In genomic region chr12:32761716-32762115, GRCh38 we compare ENCODE assay signal across 18 cellular contexts. TPM values are rescaled to one million over a fixed set of nuclear protein-coding genes. Genes with fewer than 3 reads are reported as not detected.
DNase-seq lines count a peak whose midpoint lies in the region; ATAC-seq, FAIRE-seq and TF ChIP-seq lines count a peak whose summit lies in the region.
"Had no signal": no experiment of that assay in that cellular context is flagged by ENCODE, and none has a peak within 500 bp of the region (broad histone marks: within the 10 kb centered on the region; RNA-seq: fewer than 3 reads in every experiment).

No MANE protein-coding gene starts in this region.

- CTCF ChIA-PET in H1 (lab: Charles Lee; ENCODE audit: partially characterized antibody), result interaction anchor here (1.4 kb wide), 1 partner anchor 23 kb away, joined by 4 read pairs; no protein-coding TSS in a partner anchor

- no peak overlapping the region for H4K91ac ChIP-seq in H1 (replicated peaks; ENCODE audit: insufficient read length, low read length)

- H3K4me3 ChIP-seq in H1 (ENCODE audit: extremely low read depth in 1 of 4, insufficient read depth in 2 of 4, low read depth in 3 of 4, low read length in 4 of 4), result no peak overlapping the region
- H3K4me3 ChIP-seq: gastrocnemius medialis, mucosa of descending colon had no signal

- no peaks in the 10 kb centered on the region for H3K36me3 Mint-ChIP-seq in T-helper 17 cell (ENCODE audit: low read depth)

- FAIRE-seq in H1 (lab: Jason Lieb, UNC), result no peak
- FAIRE-seq: GM18507 had no signal

- no peak overlapping the region for H3K4me2 ChIP-seq in H1 (ENCODE audit: insufficient read depth in 1 of 2, low read depth in 2 of 2, low read length in 2 of 2)

- no peak overlapping the region for H3K18ac ChIP-seq in H1 (ENCODE audit: extremely low read depth, low read length)

- no peaks in the 10 kb centered on the region for H4K20me1 ChIP-seq in H1 (replicated peaks in 1 of 2; ENCODE audit: control insufficient read depth in 1 of 2, insufficient read depth in 2 of 2, low read length in 2 of 2)

- no peak overlapping the region for H3K9ac ChIP-seq in H1 (replicated peaks in 1 of 4; ENCODE audit: extremely low read depth in 1 of 4, low read depth in 3 of 4, low read length in 3 of 4)

- no peaks in the 10 kb centered on the region for H3K4me1 ChIP-seq in H1 (replicated peaks in 1 of 4; ENCODE audit: control insufficient read depth in 3 of 4, insufficient read depth in 4 of 4, low read length in 3 of 4)
- H3K4me1 ChIP-seq: gastrocnemius medialis had no signal

- H3K9me3 ChIP-seq in H1 (ENCODE audit: insufficient read depth in 2 of 2, low read depth in 1 of 2, low read length in 1 of 2), result no peaks in the 10 kb centered on the region
- no peaks in the 10 kb centered on the region for H3K9me3 ChIP-seq in T-helper 17 cell (ENCODE audit: control insufficient read depth, low read length, poor library complexity, severe bottlenecking)
- H3K9me3 ChIP-seq: gastrocnemius medialis, mucosa of descending colon had no signal

- ATAC-seq in GM18499 (IDR thresholded peaks at IDR 0.05; ENCODE audit: insufficient read depth, unreplicated experiment) (peak; percentile 44), HG02610 (IDR thresholded peaks at IDR 0.05; ENCODE audit: unreplicated experiment) (peak; percentile 71), T-helper 17 cell (no peak), GM19023 (IDR thresholded peaks at IDR 0.05; ENCODE audit: unreplicated experiment) (no peak)
- ATAC-seq: gastrocnemius medialis, mucosa of descending colon had no signal

- H4K5ac ChIP-seq in H1 (ENCODE audit: insufficient read length, low read depth, low read length), result no peak overlapping the region

- H3K23ac ChIP-seq in H1 (ENCODE audit: insufficient read length), result no peak overlapping the region

- no peak overlapping the region for H2BK5ac ChIP-seq in H1 (ENCODE audit: low read depth, low read length)

- no peaks in the 10 kb centered on the region for H3K36me3 ChIP-seq in H1 (ENCODE audit: control insufficient read depth in 2 of 4, insufficient read depth in 4 of 4, low read length in 3 of 4)
- H3K36me3 ChIP-seq: gastrocnemius medialis had no signal

- peak overlapping the region; percentile 79 for H2AFZ ChIP-seq in H1 (ENCODE audit: low read length)

- H3K56ac ChIP-seq in H1 (replicated peaks; ENCODE audit: insufficient read length, low read depth, low read length), result no peak overlapping the region

- no peak overlapping the region for H3K14ac ChIP-seq in H1 (ENCODE audit: insufficient read length)

- 89% methylated on average over 1 of the region's 1 CpG; no CpG with 5 or more reads in 1 of the 2 experiments for WGBS in H1 (ENCODE audit: extremely low coverage in 1 of 2, insufficient coverage in 1 of 2, insufficient read length in 1 of 2, insufficient replicate concordance in 2 of 2, low coverage in 1 of 2, low lambda C conversion rate in 2 of 2, missing lambda C conversion rate in 1 of 2), 2 experiments

- H3K27me3 Mint-ChIP-seq in T-helper 17 cell, result peaks cover 23% of the 10 kb centered on the region

- TF ChIP-seq POLR2A in H1 (IDR thresholded peaks at IDR 0.05; ENCODE audit: control extremely low read depth in 1 of 2, low read depth in 2 of 2, low read length in 2 of 2), result no peak

- H3K4me1 Mint-ChIP-seq in T-helper 17 cell, result no peaks in the 10 kb centered on the region

- H3K27ac Mint-ChIP-seq in T-helper 17 cell, result no peak overlapping the region
- H3K27ac Mint-ChIP-seq: endodermal cell had no signal

- no peak for TF ChIP-seq EP300 in H1 (IDR thresholded peaks at IDR 0.05; ENCODE audit: borderline replicate concordance in 1 of 2, low read depth in 2 of 2, low read length in 2 of 2)

- no peak overlapping the region for H4K8ac ChIP-seq in H1 (ENCODE audit: extremely low read depth, insufficient read depth, low read length)

- no peak overlapping the region for H3K4ac ChIP-seq in H1 (replicated peaks; ENCODE audit: insufficient read length, low read depth, low read length)

- H2BK120ac ChIP-seq in H1 (replicated peaks; ENCODE audit: low read depth, low read length), result no peak overlapping the region

- H3K27me3 ChIP-seq in H1 (replicated peaks in 1 of 4; ENCODE audit: control insufficient read depth in 3 of 4, extremely low read depth in 1 of 4, insufficient read depth in 3 of 4, low read length in 3 of 4), result no peaks in the 10 kb centered on the region; a peak in 1 of 7 replicates

- DNase-seq in NAMALWA (ENCODE audit: low spot score), result peak; percentile 66
- no peak for DNase-seq in H1 (ENCODE audit: low read depth in 1 of 2, low spot score in 2 of 2)
- no peak for DNase-seq in germinal center (ENCODE audit: low spot score)
- DNase-seq in middle frontal gyrus (ENCODE audit: extremely low spot score, low spot score), result no peak
- DNase-seq in T-helper 17 cell, result no peak
- DNase-seq: activated naive CD4-positive, alpha-beta T cell treated with Interleukin-2 at 50 U/mL for 16 hours; DND-41; gastrocnemius medialis; islet precursor cell; mucosa of descending colon; NCI-H1930; stimulated activated CD4-positive, alpha-beta T cell treated with anti-CD3 and anti-CD28 coated beads, Interleukin-2, amount 100 ng/mL, for 24 hours; stimulated activated naive CD4-positive, alpha-beta T cell treated with Interleukin-2 at 50 U/mL for 16 hours had no signal

- TF ChIP-seq RAD21 in H1 (IDR thresholded peaks at IDR 0.05 in 1 of 2, conservative IDR thresholded peaks at IDR 0.05 in 1 of 2; ENCODE audit: low read depth in 2 of 2, low read length in 2 of 2), result no peak

- no peak overlapping the region for H2BK12ac ChIP-seq in H1 (ENCODE audit: low read depth, low read length)

- H2BK20ac ChIP-seq in H1 (ENCODE audit: low read length), result no peak overlapping the region

- no peak overlapping the region for H3K4me3 Mint-ChIP-seq in T-helper 17 cell
- H3K4me3 Mint-ChIP-seq: endodermal cell had no signal

- no peak overlapping the region for H3K27ac ChIP-seq in H1 (ENCODE audit: low read depth, low read length)
- H3K27ac ChIP-seq: gastrocnemius medialis had no signal

- TF ChIP-seq CTCF in H1 (IDR thresholded peaks at IDR 0.05; ENCODE audit: control extremely low read depth in 1 of 3, insufficient read depth in 1 of 3, low read depth in 1 of 3, low read length in 3 of 3), result no peak

- POLR2A ChIA-PET in H1 (lab: Charles Lee; ENCODE audit: partially characterized antibody), result interaction anchor here (1.1 kb wide), 1 partner anchor 11 kb away, joined by 3 read pairs; no protein-coding TSS in a partner anchor

- H2BK15ac ChIP-seq in H1 (ENCODE audit: low read length), result no peak overlapping the region

- H3K79me2 ChIP-seq in H1 (ENCODE audit: control insufficient read depth in 1 of 2, insufficient read depth in 2 of 2, low read length in 2 of 2), result no peaks in the 10 kb centered on the region

- no peak overlapping the region for H2AK5ac ChIP-seq in H1 (ENCODE audit: low read depth, low read length)

- H3K79me1 ChIP-seq in H1 (ENCODE audit: low read depth, low read length), result no peaks in the 10 kb centered on the region

- no peaks in the 10 kb centered on the region for H3K23me2 ChIP-seq in H1 (ENCODE audit: low read depth, low read length)

TF ChIP-seq in H1, 55 proteins besides CTCF, POLR2A, EP300 and RAD21:
- TF ChIP-seq MAX (IDR thresholded peaks at IDR 0.05), result no peak
- TF ChIP-seq FOSL1 (IDR thresholded peaks at IDR 0.05; ENCODE audit: insufficient read depth, low read depth, low read length), result no peak
- TF ChIP-seq E2F6 (IDR thresholded peaks at IDR 0.05), result no peak
- TF ChIP-seq TAF7 (optimal IDR thresholded peaks at IDR 0.05; ENCODE audit: borderline replicate concordance, low read depth, low read length), result no peak
- no peak for TF ChIP-seq TCF12 (IDR thresholded peaks at IDR 0.05; ENCODE audit: low read depth, low read length)
TF ChIP-seq in H1: peak in this region for 0.

RNA-seq across cellular contexts. Expression of gene YARS2, which starts 6.0 kb away (rescaled TPM):
- 41.0 and 41.4 TPM in 2 replicates for total RNA-seq in H1 (2021; fragmentation: NEBNext Ultra II Directional; extraction: Animal tissue kit (Norgen Biotek cat#: 25700))
- 29.8 and 29.9 TPM in 2 replicates for polyA plus RNA-seq in H1 (2011; rRNA removed)
- polyA plus RNA-seq in H1 (2011; cell fraction: cytosol; rRNA removed), result 30.7 TPM
- polyA plus RNA-seq in H1 (2011; cell fraction: nucleus; rRNA removed), result 35.2 TPM
- polyA plus RNA-seq in H1 (2012, experiment 1 of 2), result 28.9 to 43.6 TPM (median 30.1 TPM) in 4 replicates
- polyA plus RNA-seq in H1 (2012, experiment 2 of 2), result 12.9 TPM
- polyA plus RNA-seq in H1 (2013, experiment 1 of 2), result 38.0 TPM
- polyA plus RNA-seq in H1 (2013, experiment 2 of 2), result 34.4 TPM
- 20.2 and 22.3 TPM in 2 replicates for polyA minus RNA-seq in H1 (2011; rRNA and poly(A)+ RNA removed)
- polyA minus RNA-seq in H1 (2011; cell fraction: cytosol; rRNA and poly(A)+ RNA removed), result 13.4 TPM
- polyA minus RNA-seq in H1 (2011; cell fraction: nucleus; rRNA and poly(A)+ RNA removed), result 39.0 TPM
- 10 to 100 TPM; 15.1 to 18.1 TPM for total RNA-seq in T-helper 17 cell

Comparison
In these comparisons a context has a peak if more than half of its experiments do, and no peak if none do; other contexts are left out.
1. ATAC-seq: peak in GM18499 (single experiment) and HG02610 (single experiment); none in T-helper 17 cell (single experiment) and GM19023 (single experiment).